ENCODE assay signal across 8 cellular contexts in the genomic region with DNA sequence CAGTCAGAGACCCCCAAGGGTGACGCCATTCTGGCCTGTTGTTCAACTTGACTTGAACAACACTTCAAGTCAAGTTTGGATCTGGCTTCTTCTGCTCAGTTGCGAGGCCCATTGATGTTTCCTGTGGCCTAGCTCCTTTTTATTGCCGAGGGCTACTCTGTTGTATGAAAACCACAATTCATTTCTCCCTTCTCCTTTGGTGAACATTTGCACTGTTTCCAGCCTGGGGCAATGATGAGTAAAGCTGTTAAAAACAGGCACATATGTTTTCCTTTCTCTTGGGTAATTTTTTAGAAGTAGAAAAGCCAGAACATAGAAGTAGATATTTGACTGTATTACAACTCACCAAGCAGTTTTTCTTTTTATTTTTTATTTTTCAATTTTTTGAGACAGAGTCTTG. TPM values are rescaled to one million over a fixed set of nuclear protein-coding genes. Genes with fewer than 3 reads are reported as not detected.
A peak's percentile ranks its signal among the peaks of the same experiment; 100 is the strongest.
DNase-seq lines count a peak whose midpoint lies in the region; ATAC-seq and TF ChIP-seq lines count a peak whose summit lies in the region.
"Not testable (repeated sequence)": the region's sequence is repeated elsewhere in the genome, so short reads cannot be mapped to it uniquely, and the experiment has no call there.

No MANE protein-coding gene starts in this region.

- H3K4me3 Mint-ChIP-seq in activated CD8-positive, alpha-beta T cell treated with anti-CD3 and anti-CD28 coated beads, Interleukin-2, amount 10 ng/mL, durations not matched to agents 7 days and 5 days; memory B cell: not testable (repeated sequence)

- H4K91ac ChIP-seq in IMR-90 (ENCODE audit: insufficient read depth, low read depth, low read length), result not testable (repeated sequence)

- not testable (repeated sequence) for H3K27ac ChIP-seq in IMR-90 (ENCODE audit: insufficient read depth, low read length); RWPE1

- H3K9ac ChIP-seq in IMR-90 (ENCODE audit: low read depth, low read length), result not testable (repeated sequence)

- H3K56ac ChIP-seq in IMR-90 (ENCODE audit: extremely low read depth, insufficient read depth, low read length), result not testable (repeated sequence)

- H3K9me3 ChIP-seq in IMR-90 (ENCODE audit: control insufficient read depth, insufficient read depth, low read length), result not testable (repeated sequence)

- intact Hi-C loops in IMR-90 (cut with micrococcal nuclease), result not testable (repeated sequence)

- H3K9me3 Mint-ChIP-seq in activated CD8-positive, alpha-beta T cell treated with anti-CD3 and anti-CD28 coated beads, Interleukin-2, amount 10 ng/mL, durations not matched to agents 7 days and 5 days (ENCODE audit: insufficient read depth); memory B cell: not testable (repeated sequence)

- not testable (repeated sequence) for H2BK120ac ChIP-seq in IMR-90 (ENCODE audit: low read depth, low read length)

- not testable (repeated sequence) for TF ChIP-seq POLR2A in IMR-90 (IDR thresholded peaks at IDR 0.05; ENCODE audit: low read depth, low read length)

- CTCF ChIA-PET in IMR-90 (lab: Yijun Ruan, JAX), result not testable (repeated sequence)
- CTCF ChIA-PET in RWPE1 (lab: Yijun Ruan, JAX), result interaction anchor here (0.6 kb wide), 1 partner anchor 13 kb away, joined by 3 read pairs; no protein-coding TSS in a partner anchor
- CTCF ChIA-PET in activated CD8-positive, alpha-beta T cell treated with anti-CD3 and anti-CD28 coated beads, Interleukin-2, amount 10 ng/mL, durations not matched to agents 7 days and 5 days (lab: Charles Lee), result interaction anchor here (0.7 to 1.9 kb wide), 4 partner anchors 20 to 392 kb away, joined by 4 to 7 read pairs (median 5); no protein-coding TSS in a partner anchor

- H4K5ac ChIP-seq in IMR-90 (ENCODE audit: low read depth, low read length), result not testable (repeated sequence)

- H3K4ac ChIP-seq in IMR-90 (ENCODE audit: low read depth, low read length), result not testable (repeated sequence)

- not testable (repeated sequence) for H2BK5ac ChIP-seq in IMR-90 (ENCODE audit: low read depth, low read length, poor library complexity, severe bottlenecking)

- DNase-seq in AG09309 (ENCODE audit: low read depth), result peak; percentile 53
- DNase-seq in COLO829 (ENCODE audit: low spot score), result peak; percentile 25
- DNase-seq in IMR-90, result peak; percentile 19
- DNase-seq in RWPE1 (ENCODE audit: low spot score), result peak; percentile 10
- DNase-seq in activated CD8-positive, alpha-beta T cell treated with anti-CD3 and anti-CD28 coated beads, Interleukin-2, amount 10 ng/mL, durations not matched to agents 7 days and 5 days; memory B cell (ENCODE audit: low spot score in 2 of 2): not testable (repeated sequence)
- DNase-seq in amniotic stem cell (lab: John Stamatoyannopoulos, UW), result peak; percentile 14
- peak; percentile 72 for DNase-seq in epithelial cell of esophagus (ENCODE audit: low read depth)

- not testable (repeated sequence) for H3K4me2 ChIP-seq in IMR-90 (ENCODE audit: low read depth, low read length)

- WGBS in IMR-90 (ENCODE audit: extremely low coverage in 2 of 2, insufficient read length in 1 of 2), 2 experiments, result 100% methylated on average over 1 of the region's 3 CpGs; no CpG with 5 or more reads in 1 of the 2 experiments

- not testable (repeated sequence) for H3K14ac ChIP-seq in IMR-90 (replicated peaks; ENCODE audit: low read depth, low read length)

- H3K9me1 ChIP-seq in IMR-90 (ENCODE audit: insufficient read depth, low read length), result peaks cover 14% of the 10 kb centered on the region

- not testable (repeated sequence) for H2BK20ac ChIP-seq in IMR-90 (ENCODE audit: low read depth, low read length)

- H3K79me1 ChIP-seq in IMR-90 (ENCODE audit: low read depth in 1 of 2, low read length in 2 of 2), result not testable (repeated sequence)

- not testable (repeated sequence) for TF ChIP-seq CTCF in AG09309 (IDR thresholded peaks at IDR 0.05; ENCODE audit: control insufficient read depth, insufficient read depth, low read depth, low read length, missing control alignments); IMR-90 (conservative IDR thresholded peaks at IDR 0.05; ENCODE audit: low read depth, low read length); RWPE1 (conservative IDR thresholded peaks at IDR 0.05; ENCODE audit: low read depth); epithelial cell of esophagus (IDR thresholded peaks at IDR 0.05; ENCODE audit: insufficient read depth, low read depth, low read length, missing control alignments)

- H2AK5ac ChIP-seq in IMR-90 (ENCODE audit: low read depth, low read length), result not testable (repeated sequence)

- not testable (repeated sequence) for H3K23ac ChIP-seq in IMR-90 (ENCODE audit: low read depth, low read length)

- H2AK9ac ChIP-seq in IMR-90 (replicated peaks; ENCODE audit: low read depth, low read length, poor library complexity), result not testable (repeated sequence)

- in situ Hi-C loops in IMR-90 (cut with MboI; ENCODE audit: low sequenced_read_pairs), result not testable (repeated sequence)

- H3K4me3 ChIP-seq in AG09309 (ENCODE audit: control insufficient read depth, low read depth, low read length); IMR-90 (ENCODE audit: insufficient read depth, low read depth, low read length); epithelial cell of esophagus (ENCODE audit: low read length): not testable (repeated sequence)

- H3K36me3 ChIP-seq in IMR-90 (ENCODE audit: control insufficient read depth, insufficient read depth, low read length), result peaks cover 36% of the 10 kb centered on the region

- not testable (repeated sequence) for H2BK15ac ChIP-seq in IMR-90 (ENCODE audit: low read depth, low read length)

- not testable (repeated sequence) for H3K18ac ChIP-seq in IMR-90 (ENCODE audit: low read depth, low read length)

- H3K27me3 Mint-ChIP-seq in activated CD8-positive, alpha-beta T cell treated with anti-CD3 and anti-CD28 coated beads, Interleukin-2, amount 10 ng/mL, durations not matched to agents 7 days and 5 days (ENCODE audit: low read depth); memory B cell: not testable (repeated sequence)

- dilution Hi-C loops in IMR-90 (cut with HindIII; ENCODE audit: low sequenced_read_pairs, unreplicated experiment), result not testable (repeated sequence)

- not testable (repeated sequence) for H4K20me1 ChIP-seq in IMR-90 (ENCODE audit: insufficient read depth, low read length)

- not testable (repeated sequence) for H3K27me3 ChIP-seq in IMR-90 (ENCODE audit: control insufficient read depth, insufficient read depth, low read length)

- not testable (repeated sequence) for H2AFZ ChIP-seq in IMR-90 (replicated peaks; ENCODE audit: low read length, poor library complexity)

- not testable (repeated sequence) for BruUV-seq in IMR-90 (replicated peaks; lab: Mats Ljungman, UMichigan)

- peak overlapping the region; percentile 54 for H3K27ac Mint-ChIP-seq in activated CD8-positive, alpha-beta T cell treated with anti-CD3 and anti-CD28 coated beads, Interleukin-2, amount 10 ng/mL, durations not matched to agents 7 days and 5 days
- peak overlapping the region; percentile 70 for H3K27ac Mint-ChIP-seq in memory B cell

- POLR2A ChIA-PET in IMR-90 (lab: Charles Lee; ENCODE audit: unreplicated experiment); RWPE1 (lab: Yijun Ruan, JAX; ENCODE audit: low non-redundant PET); activated CD8-positive, alpha-beta T cell treated with anti-CD3 and anti-CD28 coated beads, Interleukin-2, amount 10 ng/mL, durations not matched to agents 7 days and 5 days (lab: Charles Lee): not testable (repeated sequence)

- H3K4me1 Mint-ChIP-seq in activated CD8-positive, alpha-beta T cell treated with anti-CD3 and anti-CD28 coated beads, Interleukin-2, amount 10 ng/mL, durations not matched to agents 7 days and 5 days (ENCODE audit: low read depth), result peaks cover 59% of the 10 kb centered on the region
- peaks cover 18% of the 10 kb centered on the region for H3K4me1 Mint-ChIP-seq in memory B cell

- not testable (repeated sequence) for ATAC-seq in IMR-90 (ENCODE audit: low read depth); activated CD8-positive, alpha-beta T cell treated with anti-CD3 and anti-CD28 coated beads, Interleukin-2, amount 10 ng/mL, durations not matched to agents 7 days and 5 days; memory B cell (ENCODE audit: low read depth)

- H3K36me3 Mint-ChIP-seq in activated CD8-positive, alpha-beta T cell treated with anti-CD3 and anti-CD28 coated beads, Interleukin-2, amount 10 ng/mL, durations not matched to agents 7 days and 5 days (ENCODE audit: low read depth), result peaks cover 42% of the 10 kb centered on the region
- H3K36me3 Mint-ChIP-seq in memory B cell, result not testable (repeated sequence)

- H4K8ac ChIP-seq in IMR-90 (ENCODE audit: low read depth in 2 of 2, low read length in 2 of 2), result not testable (repeated sequence)

- H3K4me1 ChIP-seq in IMR-90 (ENCODE audit: control insufficient read depth, insufficient read depth, low read length), result peaks cover 10% of the 10 kb centered on the region

- not testable (repeated sequence) for TF ChIP-seq RAD21 in IMR-90 (IDR thresholded peaks at IDR 0.05; ENCODE audit: low read length)

RNA-seq across cellular contexts. Expression of a gene that starts 1.7 kb away (rescaled TPM):
- 0.54 and 0.83 TPM in 2 replicates for total RNA-seq in IMR-90 (2012; rRNA removed)
- polyA plus RNA-seq in IMR-90 (2012; rRNA removed), result 2.5 and 3.7 TPM in 2 replicates
- polyA plus RNA-seq in IMR-90 (2012; cell fraction: cytosol; rRNA removed), result 1.1 and 2.0 TPM in 2 replicates
- 6.8 and 8.6 TPM in 2 replicates for polyA plus RNA-seq in IMR-90 (2012; cell fraction: nucleus; rRNA removed; ENCODE audit: low replicate concordance)
- 100 to 1,000 TPM; 160 to 173 TPM for total RNA-seq in activated CD8-positive, alpha-beta T cell treated with anti-CD3 and anti-CD28 coated beads, Interleukin-2, amount 10 ng/mL, durations not matched to agents 7 days and 5 days

Comparison
In these comparisons a context has a peak if more than half of its experiments do, and no peak if none do; other contexts are left out.
1. RNA of a gene that starts 1.7 kb away (total RNA-seq): 160 to 173 TPM in activated CD8-positive, alpha-beta T cell treated with anti-CD3 and anti-CD28 coated beads, Interleukin-2, amount 10 ng/mL, durations not matched to agents 7 days and 5 days; 0.54 to 0.83 TPM in IMR-90; every median in the first group is over 10 times any median in the second.